Comparison of ENCODE assay signal across 19 cellular contexts in genomic region chr19:35447870-35448492, GRCh38. TPM values are rescaled to one million over a fixed set of nuclear protein-coding genes. Genes with fewer than 3 reads are reported as not detected.
DNase-seq lines count a peak whose midpoint lies in the region; ATAC-seq and TF ChIP-seq lines count a peak whose summit lies in the region.
"Had no signal": no experiment of that assay in that cellular context is flagged by ENCODE, and none has a peak within 500 bp of the region (broad histone marks: within the 10 kb centered on the region; RNA-seq: fewer than 3 reads in every experiment).

Gene FFAR2 (plus strand): TSS chr19:35448257. CDS start chr19:35449715, 1,458 bp downstream.

- no peaks in the 10 kb centered on the region for H3K36me3 ChIP-seq in left ventricle myocardium inferior
- no peaks in the 10 kb centered on the region for H3K36me3 ChIP-seq in transverse colon
- H3K36me3 ChIP-seq: esophagus muscularis mucosa had no signal

- no peak for TF ChIP-seq EP300 in transverse colon (IDR thresholded peaks at IDR 0.05; ENCODE audit: low read depth)

- 50 to 71% methylated on average over 2 to 3 of the region's 3 CpGs for WGBS in transverse colon (ENCODE audit: low coverage in 1 of 2), 2 donors

- DNase-seq in left ventricle myocardium inferior, result no peak
- no peak for DNase-seq in left cardiac atrium
- no peak for DNase-seq in transverse colon
- DNase-seq in GM13977 (ENCODE audit: low spot score), result no peak
- DNase-seq in activated CD4-positive, alpha-beta T cell treated with anti-CD3 and anti-CD28 coated beads, Interleukin-2, amount 50 U/mL, for 4 hours, result no peak
- no peak for DNase-seq in NCI-H510A treated with DMSO at 0.1 percent for 48 hours (lab: John Stamatoyannopoulos, UW)
- DNase-seq: activated gamma-delta T cell; DMS 273 treated with DMSO at 0.1 percent for 48 hours; mucosa of descending colon; NCI-H187; NCI-H524; stimulated activated naive CD4-positive, alpha-beta T cell treated with Interleukin-2 at 50 U/mL for 16 hours had no signal

- no peak for TF ChIP-seq CTCF in left ventricle myocardium inferior (IDR thresholded peaks at IDR 0.05; ENCODE audit: borderline replicate concordance)
- TF ChIP-seq CTCF in VCaP (conservative IDR thresholded peaks at IDR 0.05), result no peak
- TF ChIP-seq CTCF in transverse colon (IDR thresholded peaks at IDR 0.05), result no peak
- TF ChIP-seq CTCF in GM13977 (IDR thresholded peaks at IDR 0.05; ENCODE audit: extremely low read depth, insufficient read depth, missing control alignments), result no peak

- intact Hi-C loops in left ventricle myocardium inferior (cut with micrococcal nuclease) (no loop called here), left cardiac atrium (cut with DNase I) (no loop called here), transverse colon (cut with DNase I; ENCODE audit: low total_unique reads) (no loop called here)

- H3K27ac ChIP-seq in left ventricle myocardium inferior (replicated peaks) (peak within 1 kb of the TSS; percentile 50), VCaP (peak within 1 kb of the TSS; percentile 97), transverse colon (peak within 1 kb of the TSS; percentile 31 to 52 (median 40))

- H3K4me1 ChIP-seq in left ventricle myocardium inferior, result peaks cover 16% of the 10 kb centered on the region
- H3K4me1 ChIP-seq in mononuclear cell (ENCODE audit: insufficient read depth, low read length), result peaks cover 80% of the 10 kb centered on the region
- peaks cover 0 to 22% (median 2%) of the 10 kb centered on the region in 4 donors for H3K4me1 ChIP-seq in transverse colon

- H3K27me3 ChIP-seq in left ventricle myocardium inferior (ENCODE audit: low read depth) (peaks cover 38% of the 10 kb centered on the region), mononuclear cell (ENCODE audit: insufficient read depth, low read length) (no peaks in the 10 kb centered on the region), transverse colon (no peaks in the 10 kb centered on the region)

- H3K4me3 ChIP-seq in left ventricle myocardium inferior (no peak within 1 kb of the TSS), mononuclear cell (ENCODE audit: low read length) (peak within 1 kb of the TSS; percentile 38), transverse colon (no peak within 1 kb of the TSS)
- H3K4me3 ChIP-seq: esophagus muscularis mucosa, mucosa of descending colon had no signal

- ATAC-seq in left cardiac atrium, result no peak
- ATAC-seq: SK-N-SH treated with all-trans-retinoic acid at 6 μM for 48 hours, WTC11 had no signal

- H3K9me3 ChIP-seq in left ventricle myocardium inferior (replicated peaks) (no peaks in the 10 kb centered on the region), mononuclear cell (ENCODE audit: low read depth, low read length) (no peaks in the 10 kb centered on the region), transverse colon (no peaks in the 10 kb centered on the region)
- H3K9me3 ChIP-seq: esophagus muscularis mucosa, mucosa of descending colon had no signal

- in situ Hi-C loops in transverse colon (cut with MboI; ENCODE audit: low pct_ligation_motif_present in 1 of 4, low pct_unique_long_range_greater_than_20kb in 1 of 4, low sequenced_read_pairs in 3 of 4), result no loop called here
- in situ Hi-C loops in GM13977 (cut with MboI; ENCODE audit: low pct_unique_long_range_greater_than_20kb, low sequenced_read_pairs, unreplicated experiment), result no loop called here

- TF ChIP-seq POLR2A in transverse colon (IDR thresholded peaks at IDR 0.05), result no peak

RNA-seq across cellular contexts. Expression of gene FFAR2, which starts in this region (rescaled TPM):
- 0.27 TPM for total RNA-seq in left ventricle myocardium inferior
- total RNA-seq in left cardiac atrium, result under 1 TPM; 0.44 to 0.47 TPM
- total RNA-seq in mononuclear cell, result 16.5 TPM
- total RNA-seq in transverse colon, result 1 to 10 TPM in 1 of 4 donors, under 1 TPM in 1, not detected in 2; 0.32 to 2.2 TPM
- total RNA-seq: dermis microvascular lymphatic vessel endothelial cell, M059J, WTC11 had no signal

Comparison
In these comparisons a context has a peak if more than half of its experiments do, and no peak if none do; other contexts are left out.
1. H3K27ac ChIP-seq: peak in every context shown above with its lines; median percentile 97 in VCaP; 50 in left ventricle myocardium inferior; 40 in transverse colon.